Comparison of ENCODE assay signal across 14 cellular contexts in genomic region chr2:165950438-165950837, GRCh38. TPM values are rescaled to one million over a fixed set of nuclear protein-coding genes. Genes with fewer than 3 reads are reported as not detected.
DNase-seq lines count a peak whose midpoint lies in the region; ATAC-seq, FAIRE-seq and TF ChIP-seq lines count a peak whose summit lies in the region.
"Had no signal": no experiment of that assay in that cellular context is flagged by ENCODE, and none has a peak within 500 bp of the region (broad histone marks: within the 10 kb centered on the region; RNA-seq: fewer than 3 reads in every experiment).

No MANE protein-coding gene starts in this region.

- peak overlapping the region; percentile 61; the same call in 1 of the 2 replicates for H3K23ac ChIP-seq in IMR-90 (ENCODE audit: low read depth, low read length)

- no peak overlapping the region for H2BK15ac ChIP-seq in IMR-90 (ENCODE audit: low read depth, low read length)

- H3K4me2 ChIP-seq in IMR-90 (ENCODE audit: low read depth, low read length), result no peak overlapping the region
- H3K4me2 ChIP-seq: GM23338 had no signal

- peaks cover 1% of the 10 kb centered on the region; the same call in 1 of the 2 replicates for H3K36me3 ChIP-seq in IMR-90 (ENCODE audit: control insufficient read depth, insufficient read depth, low read length)
- H3K36me3 ChIP-seq in BE2C, result no peaks in the 10 kb centered on the region
- peaks cover 0 to 3% (median 0%) of the 10 kb centered on the region in 3 donors for H3K36me3 ChIP-seq in pancreas

- TF ChIP-seq POLR2A in IMR-90 (IDR thresholded peaks at IDR 0.05; ENCODE audit: low read depth, low read length), result no peak

- H4K5ac ChIP-seq in IMR-90 (ENCODE audit: low read depth, low read length), result no peak overlapping the region

- no TSS peak for BruUV-seq in IMR-90 (replicated peaks; lab: Mats Ljungman, UMichigan)

- no peak overlapping the region for H3K56ac ChIP-seq in IMR-90 (ENCODE audit: extremely low read depth, insufficient read depth, low read length)

- H3K14ac ChIP-seq in IMR-90 (replicated peaks; ENCODE audit: low read depth, low read length), result no peak overlapping the region

- H4K91ac ChIP-seq in IMR-90 (ENCODE audit: insufficient read depth, low read depth, low read length), result no peak overlapping the region

- FAIRE-seq in pancreas (lab: Jason Lieb, UNC), result no peak
- FAIRE-seq: D721Med, GM18507 had no signal

- WGBS in IMR-90 (ENCODE audit: extremely low coverage in 2 of 2, insufficient read length in 1 of 2), 2 experiments, result no CpG with 5 or more reads among the region's 3 CpGs
- WGBS in pancreas, 2 donors, result 89% methylated on average over 3 of the region's 3 CpGs

- H3K18ac ChIP-seq in IMR-90 (ENCODE audit: low read depth, low read length), result no peak overlapping the region

- intact Hi-C loops in IMR-90 (cut with micrococcal nuclease) (loop anchor here (5.0 kb wide), 1 partner anchor 472 kb away; no protein-coding TSS in a partner anchor), pancreas (cut with DNase I) (loop anchor here in 2 of 3 donors (10.0 kb wide), 1 partner anchor 174 kb away; the partner anchor contains the start of gene SCN1A (in 2 of the 2))

- H2BK120ac ChIP-seq in IMR-90 (ENCODE audit: low read depth, low read length), result no peak overlapping the region

- in situ Hi-C loops in IMR-90 (cut with MboI; ENCODE audit: low sequenced_read_pairs), result loop anchor here (25.0 kb wide), 1 partner anchor 462 kb away; no protein-coding TSS in a partner anchor

- POLR2A ChIA-PET in IMR-90 (lab: Charles Lee; ENCODE audit: unreplicated experiment), result no interaction called here

- H3K4me3 ChIP-seq in IMR-90 (ENCODE audit: insufficient read depth, low read depth, low read length) (no peak overlapping the region), BE2C (ENCODE audit: low read depth, low read length) (no peak overlapping the region), pancreas (no peak overlapping the region)
- H3K4me3 ChIP-seq: GM23338 had no signal

- H3K27me3 ChIP-seq in IMR-90 (ENCODE audit: control insufficient read depth, insufficient read depth, low read length) (no peaks in the 10 kb centered on the region), BE2C (no peaks in the 10 kb centered on the region), pancreas (no peaks in the 10 kb centered on the region)

- DNase-seq in IMR-90, result no peak
- DNase-seq in kidney tubule cell (ENCODE audit: low spot score), result peak; percentile 6
- DNase-seq in BE2C, result no peak
- DNase-seq in pancreas, result no peak
- no peak for DNase-seq in NCI-H146 treated with DMSO at 0.1 percent for 48 hours (lab: John Stamatoyannopoulos, UW; ENCODE audit: unreplicated experiment)
- DNase-seq: CD8-positive, alpha-beta T cell; COR-L47; DMS153; H9 had no signal

- H4K20me1 ChIP-seq in IMR-90 (ENCODE audit: insufficient read depth, low read length), result peaks cover 3% of the 10 kb centered on the region

- H3K9ac ChIP-seq in IMR-90 (ENCODE audit: low read depth, low read length), result no peak overlapping the region

- no peaks in the 10 kb centered on the region for H3K9me3 ChIP-seq in IMR-90 (ENCODE audit: control insufficient read depth, insufficient read depth, low read length)
- no peaks in the 10 kb centered on the region for H3K9me3 ChIP-seq in BE2C
- H3K9me3 ChIP-seq in pancreas, result no peaks in the 10 kb centered on the region

- CTCF ChIA-PET in IMR-90 (lab: Yijun Ruan, JAX), result no interaction called here

- H3K4me1 ChIP-seq in IMR-90 (ENCODE audit: control insufficient read depth, insufficient read depth, low read length) (no peaks in the 10 kb centered on the region), BE2C (no peaks in the 10 kb centered on the region), pancreas (peaks cover 0 to 26% (median 12%) of the 10 kb centered on the region in 3 donors)

- no peak overlapping the region for H2BK20ac ChIP-seq in IMR-90 (ENCODE audit: low read depth, low read length)

- dilution Hi-C loops in IMR-90 (cut with HindIII; ENCODE audit: low sequenced_read_pairs, unreplicated experiment), result no loop called here

- peak overlapping the region; percentile 9; the same call in 1 of the 2 replicates for H3K27ac ChIP-seq in C4-2B
- no peak overlapping the region for H3K27ac ChIP-seq in IMR-90 (ENCODE audit: insufficient read depth, low read length)
- peak overlapping the region; percentile 86; the same call in 1 of the 2 replicates for H3K27ac ChIP-seq in VCaP
- no peak overlapping the region for H3K27ac ChIP-seq in pancreas

- peaks cover 5% of the 10 kb centered on the region for H3K9me1 ChIP-seq in IMR-90 (ENCODE audit: insufficient read depth, low read length)

- H3K79me1 ChIP-seq in IMR-90 (ENCODE audit: low read depth in 1 of 2, low read length in 2 of 2), result peaks cover 18 to 28% of the 10 kb centered on the region in 2 experiments

- no peak overlapping the region for H2AFZ ChIP-seq in IMR-90 (replicated peaks; ENCODE audit: low read length, poor library complexity)
- H2AFZ ChIP-seq: GM23338 had no signal

- TF ChIP-seq CTCF in C4-2B (conservative IDR thresholded peaks at IDR 0.05) (no peak), IMR-90 (conservative IDR thresholded peaks at IDR 0.05; ENCODE audit: low read depth, low read length) (no peak), VCaP (conservative IDR thresholded peaks at IDR 0.05) (no peak), BE2C (IDR thresholded peaks at IDR 0.05; ENCODE audit: low read depth, low read length) (no peak), pancreas (IDR thresholded peaks at IDR 0.05) (no peak)

- no peak overlapping the region for H2AK5ac ChIP-seq in IMR-90 (ENCODE audit: low read depth, low read length)

- no peak for TF ChIP-seq RAD21 in IMR-90 (IDR thresholded peaks at IDR 0.05; ENCODE audit: low read length)

- no peak overlapping the region for H2AK9ac ChIP-seq in IMR-90 (replicated peaks; ENCODE audit: low read depth, low read length, poor library complexity)

- ATAC-seq in IMR-90 (ENCODE audit: low read depth) (no peak), pancreas (no peak)
- ATAC-seq: CD8-positive, alpha-beta T cell; GM23338 had no signal

- no peak overlapping the region for H4K8ac ChIP-seq in IMR-90 (ENCODE audit: low read depth in 2 of 2, low read length in 2 of 2)

- H2BK5ac ChIP-seq in IMR-90 (ENCODE audit: low read depth, low read length, poor library complexity, severe bottlenecking), result no peak overlapping the region

- H3K4ac ChIP-seq in IMR-90 (ENCODE audit: low read depth, low read length), result no peak overlapping the region

TF ChIP-seq in IMR-90, 13 proteins besides CTCF, POLR2A, EP300 and RAD21:
- TF ChIP-seq SMC3 (IDR thresholded peaks at IDR 0.05; ENCODE audit: low read depth, low read length), result no peak
- TF ChIP-seq FOS (IDR thresholded peaks at IDR 0.05; ENCODE audit: low read depth, low read length), result no peak
- no peak for TF ChIP-seq ELK1 (IDR thresholded peaks at IDR 0.05; ENCODE audit: borderline replicate concordance, low read depth, low read length)
- TF ChIP-seq MXI1 (IDR thresholded peaks at IDR 0.05; ENCODE audit: borderline replicate concordance, low read depth, low read length), result no peak
- no peak for TF ChIP-seq BHLHE40 (IDR thresholded peaks at IDR 0.05; ENCODE audit: low read depth, low read length)
- TF ChIP-seq USF2 (IDR thresholded peaks at IDR 0.05; ENCODE audit: low read depth, low read length), result no peak
- TF ChIP-seq CEBPB (IDR thresholded peaks at IDR 0.05; ENCODE audit: low read depth, low read length), result no peak
- TF ChIP-seq RCOR1 (IDR thresholded peaks at IDR 0.05; ENCODE audit: insufficient replicate concordance, low read length), result no peak
- TF ChIP-seq NFE2L2 (IDR thresholded peaks at IDR 0.05; ENCODE audit: low read depth, low read length), result no peak

RNA-seq across cellular contexts. Expression of gene TTC21B, which starts 3.1 kb away (rescaled TPM):
- 17.2 and 23.1 TPM in 2 replicates for total RNA-seq in IMR-90 (2012; rRNA removed)
- polyA plus RNA-seq in IMR-90 (2012; rRNA removed), result 6.7 and 8.0 TPM in 2 replicates
- polyA plus RNA-seq in IMR-90 (2012; cell fraction: cytosol; rRNA removed), result 1.2 and 1.4 TPM in 2 replicates
- 3.6 and 21.4 TPM in 2 replicates for polyA plus RNA-seq in IMR-90 (2012; cell fraction: nucleus; rRNA removed; ENCODE audit: low replicate concordance)
- polyA plus RNA-seq in BE2C (2012; ENCODE audit: insufficient read depth, insufficient read length, low read depth), result 5.7 TPM
- total RNA-seq in pancreas, result 10 to 100 TPM in 2 of 6 donors, 1 to 10 TPM in 4; 5.4 to 14.7 (median 9.2) TPM
- polyA plus RNA-seq in pancreas, result 10 to 100 TPM in 1 of 2 donors, 1 to 10 TPM in 1; 5.6 to 12.8 TPM

Comparison
In these comparisons a context has a peak if more than half of its experiments do, and no peak if none do; other contexts are left out.
1. H3K27ac ChIP-seq: peak in C4-2B (single experiment) and VCaP (single experiment); none in IMR-90 (single experiment) and pancreas (0 of 4).